8 cellular contexts compared by ENCODE assay signal in genomic region chr18:62186656-62187542, GRCh38. TPM values are rescaled to one million over a fixed set of nuclear protein-coding genes. Genes with fewer than 3 reads are reported as not detected.
DNase-seq lines count a peak whose midpoint lies in the region; ATAC-seq lines count a peak whose summit lies in the region.

A gene with protein sequence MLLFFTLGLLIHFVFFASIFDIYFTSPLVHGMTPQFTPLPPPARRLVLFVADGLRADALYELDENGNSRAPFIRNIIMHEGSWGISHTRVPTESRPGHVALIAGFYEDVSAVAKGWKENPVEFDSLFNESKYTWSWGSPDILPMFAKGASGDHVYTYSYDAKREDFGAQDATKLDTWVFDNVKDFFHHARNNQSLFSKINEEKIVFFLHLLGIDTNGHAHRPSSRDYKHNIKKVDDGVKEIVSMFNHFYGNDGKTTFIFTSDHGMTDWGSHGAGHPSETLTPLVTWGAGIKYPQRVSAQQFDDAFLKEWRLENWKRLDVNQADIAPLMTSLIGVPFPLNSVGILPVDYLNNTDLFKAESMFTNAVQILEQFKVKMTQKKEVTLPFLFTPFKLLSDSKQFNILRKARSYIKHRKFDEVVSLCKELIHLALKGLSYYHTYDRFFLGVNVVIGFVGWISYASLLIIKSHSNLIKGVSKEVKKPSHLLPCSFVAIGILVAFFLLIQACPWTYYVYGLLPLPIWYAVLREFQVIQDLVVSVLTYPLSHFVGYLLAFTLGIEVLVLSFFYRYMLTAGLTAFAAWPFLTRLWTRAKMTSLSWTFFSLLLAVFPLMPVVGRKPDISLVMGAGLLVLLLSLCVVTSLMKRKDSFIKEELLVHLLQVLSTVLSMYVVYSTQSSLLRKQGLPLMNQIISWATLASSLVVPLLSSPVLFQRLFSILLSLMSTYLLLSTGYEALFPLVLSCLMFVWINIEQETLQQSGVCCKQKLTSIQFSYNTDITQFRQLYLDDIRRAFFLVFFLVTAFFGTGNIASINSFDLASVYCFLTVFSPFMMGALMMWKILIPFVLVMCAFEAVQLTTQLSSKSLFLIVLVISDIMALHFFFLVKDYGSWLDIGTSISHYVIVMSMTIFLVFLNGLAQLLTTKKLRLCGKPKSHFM (minus strand): TSS chr18:62187056. CDS start chr18:62161353, 25,703 bp downstream.
Gene RELCH (plus strand): TSS chr18:62187255. CDS start chr18:62187506, 251 bp downstream.

- H3K4me3 ChIP-seq in NT2/D1 (ENCODE audit: insufficient read length, low read depth) = peak within 1 kb of the TSS; percentile 92
- peak within 1 kb of the TSS; percentile 99 for H3K4me3 ChIP-seq in endocrine pancreas (ENCODE audit: control insufficient read depth, insufficient read depth, low read length)
- H3K4me3 ChIP-seq in mesenchymal stem cell (ENCODE audit: insufficient read depth in 1 of 2, low read depth in 1 of 2, low read length in 2 of 2) = peak within 1 kb of the TSS; percentile 94 to 99

- H3K79me1 ChIP-seq in mesenchymal stem cell (replicated peaks; ENCODE audit: low read length, poor library complexity, severe bottlenecking) = no peaks in the 10 kb centered on the region

- peak within 1 kb of the TSS; percentile 83 to 89 for H3K18ac ChIP-seq in mesenchymal stem cell (ENCODE audit: low read depth in 1 of 2, low read length in 2 of 2)

- peaks cover 22% of the 10 kb centered on the region for H3K36me3 Mint-ChIP-seq in activated CD8-positive, alpha-beta memory T cell treated with anti-CD3 and anti-CD28 coated beads, Interleukin-2, amount 10 ng/mL, durations not matched to agents 7 days and 5 days

- DNase-seq in COR-L47 (lab: John Stamatoyannopoulos, UW) (peak; percentile 100), HUDEP-2 (lab: John Stamatoyannopoulos, UW; ENCODE audit: unreplicated experiment in 76 of 76) (peak; percentile 71 to 99 (median 96)), NT2/D1 (ENCODE audit: low read depth, low spot score) (peak; percentile 87), mesenchymal stem cell (peak; percentile 99)
- peak; percentile 98 for DNase-seq in activated CD8-positive, alpha-beta memory T cell treated with anti-CD3 and anti-CD28 coated beads, Interleukin-2, amount 10 ng/mL, durations not matched to agents 7 days and 5 days
- peak; percentile 87 for DNase-seq in stimulated activated CD8-positive, alpha-beta memory T cell treated with anti-CD3 and anti-CD28 coated beads, Interleukin-12 subunit alpha, Interleukin-12 subunit beta, amount 100 ng/mL, for 4 hours (ENCODE audit: low read depth)

- peak within 1 kb of the TSS; percentile 74 for H2AFZ ChIP-seq in mesenchymal stem cell (ENCODE audit: low read depth, low read length)

- ATAC-seq in GM21381 (IDR thresholded peaks at IDR 0.05; ENCODE audit: unreplicated experiment) = peak; percentile 88
- ATAC-seq in activated CD8-positive, alpha-beta memory T cell treated with anti-CD3 and anti-CD28 coated beads, Interleukin-2, amount 10 ng/mL, durations not matched to agents 7 days and 5 days = peak; percentile 92

- H4K8ac ChIP-seq in mesenchymal stem cell (ENCODE audit: low read length) = peak within 1 kb of the TSS; percentile 45

- H3K4ac ChIP-seq in mesenchymal stem cell (ENCODE audit: low read depth in 1 of 2, low read length in 2 of 2) = peak within 1 kb of the TSS; percentile 61 to 78

- H3K4me1 Mint-ChIP-seq in activated CD8-positive, alpha-beta memory T cell treated with anti-CD3 and anti-CD28 coated beads, Interleukin-2, amount 10 ng/mL, durations not matched to agents 7 days and 5 days = peaks cover 53% of the 10 kb centered on the region

- H3K4me1 ChIP-seq in NT2/D1 (ENCODE audit: insufficient read depth, insufficient read length) (no peaks in the 10 kb centered on the region), endocrine pancreas (ENCODE audit: control insufficient read depth, insufficient read depth, low read length) (peaks cover 17% of the 10 kb centered on the region), mesenchymal stem cell (ENCODE audit: control insufficient read depth, insufficient read depth, low read depth, low read length) (peaks cover 2% of the 10 kb centered on the region)

- H3K14ac ChIP-seq in mesenchymal stem cell (ENCODE audit: low read length in 2 of 2) = peak within 1 kb of the TSS; percentile 19 to 74

- H3K9me3 ChIP-seq in NT2/D1 (ENCODE audit: insufficient read depth, low read length) = no peaks in the 10 kb centered on the region
- H3K9me3 ChIP-seq in endocrine pancreas (ENCODE audit: control insufficient read depth, low read length) = no peaks in the 10 kb centered on the region
- no peaks in the 10 kb centered on the region for H3K9me3 ChIP-seq in mesenchymal stem cell (ENCODE audit: control insufficient read depth, low read length)

- H3K9me3 Mint-ChIP-seq in activated CD8-positive, alpha-beta memory T cell treated with anti-CD3 and anti-CD28 coated beads, Interleukin-2, amount 10 ng/mL, durations not matched to agents 7 days and 5 days (ENCODE audit: low read depth) = no peaks in the 10 kb centered on the region

- no peak within 1 kb of the TSS for H2BK120ac ChIP-seq in mesenchymal stem cell (ENCODE audit: low read depth, low read length)

- H3K27me3 Mint-ChIP-seq in activated CD8-positive, alpha-beta memory T cell treated with anti-CD3 and anti-CD28 coated beads, Interleukin-2, amount 10 ng/mL, durations not matched to agents 7 days and 5 days = no peaks in the 10 kb centered on the region

- H3K27ac Mint-ChIP-seq in activated CD8-positive, alpha-beta memory T cell treated with anti-CD3 and anti-CD28 coated beads, Interleukin-2, amount 10 ng/mL, durations not matched to agents 7 days and 5 days = peak within 1 kb of the TSS; percentile 95

- peak within 1 kb of the TSS; percentile 90 for H3K4me2 ChIP-seq in mesenchymal stem cell (ENCODE audit: low read length, poor library complexity, severe bottlenecking)

- H4K91ac ChIP-seq in mesenchymal stem cell (ENCODE audit: low read length) = peak within 1 kb of the TSS; percentile 90

- H3K27me3 ChIP-seq in NT2/D1 (ENCODE audit: insufficient read depth, insufficient read length) (no peaks in the 10 kb centered on the region), endocrine pancreas (ENCODE audit: control insufficient read depth, insufficient read depth, low read length) (no peaks in the 10 kb centered on the region), mesenchymal stem cell (ENCODE audit: control insufficient read depth in 1 of 2, insufficient read depth in 1 of 2, low read length in 2 of 2) (no peaks in the 10 kb centered on the region)

- H3K23ac ChIP-seq in mesenchymal stem cell (ENCODE audit: low read length in 2 of 2) = peak within 1 kb of the TSS in 1 of 2 experiments; percentile 92

- H3K9ac ChIP-seq in NT2/D1 (ENCODE audit: insufficient read length, low read depth) (peak within 1 kb of the TSS; percentile 97), endocrine pancreas (ENCODE audit: control insufficient read depth, insufficient read depth, low read length) (peak within 1 kb of the TSS; percentile 91), mesenchymal stem cell (ENCODE audit: low read length) (peak within 1 kb of the TSS; percentile 94)

- CTCF ChIA-PET in activated CD8-positive, alpha-beta memory T cell treated with anti-CD3 and anti-CD28 coated beads, Interleukin-2, amount 10 ng/mL, durations not matched to agents 7 days and 5 days (lab: Charles Lee) = interaction anchor here (0.6 to 2.7 kb wide), 11 partner anchors 9 to 399 kb away, joined by 3 to 32 read pairs (median 5); no protein-coding TSS in a partner anchor

- H2BK12ac ChIP-seq in mesenchymal stem cell (ENCODE audit: low read length in 2 of 2) = no peak within 1 kb of the TSS

- peak within 1 kb of the TSS; percentile 99 for H3K4me3 Mint-ChIP-seq in activated CD8-positive, alpha-beta memory T cell treated with anti-CD3 and anti-CD28 coated beads, Interleukin-2, amount 10 ng/mL, durations not matched to agents 7 days and 5 days

- under 1% methylated on average over 42 of the region's 58 CpGs for WGBS in mesenchymal stem cell

- H3K27ac ChIP-seq in mesenchymal stem cell (ENCODE audit: low read length, poor library complexity, severe bottlenecking) = peak within 1 kb of the TSS; percentile 84

- H2BK5ac ChIP-seq in mesenchymal stem cell (ENCODE audit: low read depth, low read length, poor library complexity, severe bottlenecking) = peak within 1 kb of the TSS; percentile 39

- no peak within 1 kb of the TSS for H2AK5ac ChIP-seq in mesenchymal stem cell (ENCODE audit: low read length, severe bottlenecking)

- peak within 1 kb of the TSS; percentile 88 for H2BK15ac ChIP-seq in mesenchymal stem cell (ENCODE audit: low read depth, poor library complexity, severe bottlenecking)

- H3K36me3 ChIP-seq in NT2/D1 (ENCODE audit: insufficient read depth, insufficient read length, low read length) (peaks cover 6% of the 10 kb centered on the region), endocrine pancreas (ENCODE audit: control insufficient read depth, insufficient read depth, low read length) (no peaks in the 10 kb centered on the region), mesenchymal stem cell (ENCODE audit: control insufficient read depth in 1 of 2, insufficient read depth in 2 of 2, low read depth in 1 of 2, low read length in 2 of 2) (no peaks in the 10 kb centered on the region)

RNA-seq across cellular contexts. Expression of the first gene that starts in this region (rescaled TPM):
- 10 to 100 TPM; 27.8 to 32.1 TPM for total RNA-seq in activated CD8-positive, alpha-beta memory T cell treated with anti-CD3 and anti-CD28 coated beads, Interleukin-2, amount 10 ng/mL, durations not matched to agents 7 days and 5 days
- 11.7 TPM for polyA plus RNA-seq in mesenchymal stem cell (2013, experiment 1 of 2)
- 12.8 TPM for polyA plus RNA-seq in mesenchymal stem cell (2013, experiment 2 of 2)

RNA-seq across cellular contexts. Expression of gene RELCH, which starts in this region (rescaled TPM):
- 10 to 100 TPM; 33.3 to 41.2 TPM for total RNA-seq in activated CD8-positive, alpha-beta memory T cell treated with anti-CD3 and anti-CD28 coated beads, Interleukin-2, amount 10 ng/mL, durations not matched to agents 7 days and 5 days
- polyA plus RNA-seq in mesenchymal stem cell (2013, experiment 1 of 2) = 11.8 TPM
- 12.6 TPM for polyA plus RNA-seq in mesenchymal stem cell (2013, experiment 2 of 2)

Comparison
In these comparisons a context has a peak if more than half of its experiments do, and no peak if none do; other contexts are left out.
1. Peak in every context shown above with its lines: DNase-seq, ATAC-seq, H3K4me3 ChIP-seq and H3K27ac ChIP-seq.